Comparison of ENCODE assay signal across 1 cellular context in genomic region chr6:29955783-29956182, GRCh38.
TF ChIP-seq lines count a peak whose summit lies in the region.

No MANE protein-coding gene starts in this region.

TF ChIP-seq in HCT116, 20 proteins besides CTCF, POLR2A, EP300 and RAD21 (continued from another document):
- TF ChIP-seq TCF7L2 (IDR thresholded peaks at IDR 0.05; ENCODE audit: borderline replicate concordance, extremely low read depth, insufficient read depth, insufficient read length): no peak
- no peak for TF ChIP-seq SP1 (IDR thresholded peaks at IDR 0.05; ENCODE audit: low read depth)
- no peak for TF ChIP-seq CBX3 (IDR thresholded peaks at IDR 0.05; ENCODE audit: low read depth)
TF ChIP-seq in HCT116: peak in this region for 0.
